In the genomic region with DNA sequence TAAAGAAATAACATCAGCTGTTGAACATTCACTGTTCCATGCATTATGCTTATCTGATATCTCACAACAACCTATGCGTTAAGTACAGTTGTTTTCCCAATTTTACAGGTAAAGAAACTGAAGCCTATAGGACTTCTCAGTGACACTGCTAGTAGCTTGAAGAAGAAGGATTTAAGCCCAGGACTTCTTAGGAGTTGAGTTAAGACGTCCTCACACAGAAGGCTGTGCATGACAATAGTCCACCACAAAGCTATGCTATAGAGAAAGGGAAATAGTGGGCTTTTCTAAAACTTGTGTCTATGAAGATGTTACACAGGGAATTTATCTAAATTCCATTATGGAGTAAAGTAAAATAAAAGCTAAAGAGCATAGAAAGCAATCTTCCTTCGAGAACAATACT, we compare ENCODE assay signal across 9 cellular contexts.
"Had no signal": no experiment of that assay in that cellular context is flagged by ENCODE, and none has a peak within 500 bp of the region (broad histone marks: within the 10 kb centered on the region; RNA-seq: fewer than 3 reads in every experiment).

No MANE protein-coding gene starts in this region.

- H3K4me3 Mint-ChIP-seq: H9, IgD-negative memory B cell had no signal

- DNase-seq: GOT3, H9, HCEC 1CT, KBM-7 had no signal

- H3K9ac ChIP-seq: KMS-11 had no signal

- ATAC-seq: HepG2 had no signal

- H3K4me1 Mint-ChIP-seq: IgD-negative memory B cell had no signal

- H3K9me3 Mint-ChIP-seq: H9 had no signal

- H3K27ac ChIP-seq: HL-60, KMS-11 had no signal

- H3K4me2 ChIP-seq: KMS-11 had no signal

- H3K27ac Mint-ChIP-seq: H9, IgD-negative memory B cell had no signal

- FAIRE-seq: H54, HepG2 had no signal
